In genomic region chr3:58685641-58686040, GRCh38 we compare ENCODE assay signal across 39 cellular contexts. TPM values are rescaled to one million over a fixed set of nuclear protein-coding genes. Genes with fewer than 3 reads are reported as not detected.
"Had no signal": no experiment of that assay in that cellular context is flagged by ENCODE, and none has a peak within 500 bp of the region (broad histone marks: within the 10 kb centered on the region; RNA-seq: fewer than 3 reads in every experiment).

No MANE protein-coding gene starts in this region.

- H3K27me3 ChIP-seq: MG63 had no signal

- DNase-seq: Karpas-422, Kasumi-1, KBM-7, KG1, MG63, MM.1S, MV-4-11, NCI-H1048, NCI-H1092, NCI-H1092 treated with DMSO at 0.1 percent for 48 hours, NCI-H1105, NCI-H1105 treated with DMSO at 0.1 percent for 48 hours, NCI-H1417, NCI-H1417 treated with DMSO at 0.1 percent for 48 hours, NCI-H1436, NCI-H1436 treated with DMSO at 0.1 percent for 48 hours, NCI-H146, NCI-H1694, NCI-H1694 treated with DMSO at 0.1 percent for 48 hours, NCI-H187, NCI-H187 treated with DMSO at 0.1 percent for 48 hours, NCI-H1930, NCI-H2029, NCI-H2029 treated with DMSO at 0.1 percent for 48 hours, NCI-H2081, NCI-H2081 treated with DMSO at 0.1 percent for 48 hours, NCI-H2107, NCI-H2171, NCI-H2171 treated with DMSO at 0.1 percent for 48 hours, NCI-H2227 treated with DMSO at 0.1 percent for 48 hours, NCI-H226, NCI-H345, NCI-H446, NCI-H446 treated with DMSO at 0.1 percent for 48 hours had no signal

- H3K4me3 ChIP-seq: MG63 had no signal

- H3K36me3 ChIP-seq: MG63 had no signal

- H3K27ac ChIP-seq: KMS-11 had no signal

RNA-seq across cellular contexts. Expression of gene FAM3D, which starts 19.1 kb away (rescaled TPM):
- total RNA-seq: LHCN-M2, M059J, MCF 10A, NCI-H460 had no signal
